In genomic region chr13:32140109-32140508, GRCh38 we compare ENCODE assay signal across 7 cellular contexts.
"Had no signal": no experiment of that assay in that cellular context is flagged by ENCODE, and none has a peak within 500 bp of the region (broad histone marks: within the 10 kb centered on the region; RNA-seq: fewer than 3 reads in every experiment).

No MANE protein-coding gene starts in this region.

- DNase-seq: GDM1, GF-D8 had no signal

- ATAC-seq: GM12878 had no signal

- H3K4me3 ChIP-seq: GM12878 had no signal

- FAIRE-seq: GM12878, GM12891, GM12892, GM18507, GM19239 had no signal
